Comparison of ENCODE assay signal across 27 cellular contexts in the genomic region with DNA sequence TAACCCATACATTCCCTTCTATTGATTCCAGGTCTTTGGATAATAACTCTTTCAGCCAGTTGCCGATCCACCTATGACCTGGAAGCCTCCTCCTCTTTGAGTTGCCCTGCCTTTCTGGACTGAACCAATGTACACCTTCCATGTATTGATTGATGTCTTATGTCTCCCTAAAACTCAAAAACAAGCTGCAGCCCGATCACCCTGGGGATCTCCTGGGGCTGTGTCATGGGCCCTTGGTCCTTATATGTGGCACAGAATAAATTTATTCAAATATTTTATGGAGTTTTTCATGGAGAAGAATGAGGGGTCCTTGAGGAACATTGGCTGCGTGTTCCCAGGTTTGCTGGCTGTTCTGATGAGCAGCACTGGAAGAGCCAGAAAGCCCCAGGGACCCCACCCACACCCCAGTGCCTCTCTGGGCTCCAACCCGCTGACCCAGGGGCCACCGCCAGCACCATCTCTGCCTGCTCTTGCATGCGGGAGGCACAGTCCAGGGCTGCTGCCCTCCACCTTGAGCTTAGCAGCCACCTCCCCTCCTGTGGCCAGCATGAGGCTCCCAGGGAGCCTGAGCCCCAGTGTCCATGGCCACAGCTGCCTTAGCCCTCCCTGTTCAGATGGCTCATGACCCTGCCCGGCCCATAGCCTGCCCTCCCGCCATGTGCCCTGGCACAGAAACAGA. TPM values are rescaled to one million over a fixed set of nuclear protein-coding genes. Genes with fewer than 3 reads are reported as not detected.
"Had no signal": no experiment of that assay in that cellular context is flagged by ENCODE, and none has a peak within 500 bp of the region (broad histone marks: within the 10 kb centered on the region; RNA-seq: fewer than 3 reads in every experiment).

No MANE protein-coding gene starts in this region.

- H3K9me3 Mint-ChIP-seq: activated CD8-positive, alpha-beta T cell treated with anti-CD3 and anti-CD28 coated beads for 36 hours had no signal

- H3K36me3 Mint-ChIP-seq: IgD-negative memory B cell had no signal

- H3K4me3 ChIP-seq: SJCRH30 had no signal

- H3K9ac ChIP-seq: SK-N-SH had no signal

- H3K4me2 ChIP-seq: SK-N-SH had no signal

- H3K9me3 ChIP-seq: SJCRH30, SK-N-SH had no signal

- H3K27ac ChIP-seq: brain microvascular endothelial cell, SJCRH30, VCaP had no signal

- DNase-seq: activated CD4-positive, CD25-positive, alpha-beta regulatory T cell; activated CD8-positive, alpha-beta T cell treated with anti-CD3 and anti-CD28 coated beads for 36 hours; activated gamma-delta T cell; activated naive CD4-positive, alpha-beta T cell treated with anti-CD3 and anti-CD28 coated beads for 36 hours; activated T-cell treated with anti-CD3 and anti-CD28 coated beads for 4 hours; activated T-cell treated with anti-CD3 and anti-CD28 coated beads, Interleukin-2, amount 50 U/mL, for 48 hours; brain microvascular endothelial cell; KG1; NCI-H1092; NCI-H1417; NCI-H2029 treated with DMSO at 0.1 percent for 48 hours; NCI-H345; NCI-H510A; NCI-H526 treated with DMSO at 0.1 percent for 48 hours; NCI-H82; NK-92 treated with Interleukin-12 subunit alpha and Interleukin-12 subunit beta, amount 100 ng/mL, for 24 hours; OCI-M1; Right ventricle myocardium superior; RPMI8226; SJCRH30; SK-N-SH; T-helper 1 cell had no signal

- H3K4me1 ChIP-seq: SJCRH30 had no signal

- H3K27ac Mint-ChIP-seq: activated CD8-positive, alpha-beta T cell treated with anti-CD3 and anti-CD28 coated beads for 36 hours; activated naive CD4-positive, alpha-beta T cell treated with anti-CD3 and anti-CD28 coated beads for 36 hours; activated naive CD8-positive, alpha-beta T cell; activated T-helper 17 cell treated with anti-CD3 and anti-CD28 coated beads, Interleukin-2, amount 50 U/mL, for 72 hours had no signal

- H3K9me2 ChIP-seq: SK-N-SH had no signal

- H3K36me3 ChIP-seq: brain microvascular endothelial cell, SJCRH30 had no signal

- H3K4me1 Mint-ChIP-seq: activated T-helper 17 cell treated with anti-CD3 and anti-CD28 coated beads, Interleukin-2, amount 50 U/mL, for 72 hours; IgD-negative memory B cell had no signal

- H3K27me3 Mint-ChIP-seq: activated CD8-positive, alpha-beta T cell treated with anti-CD3 and anti-CD28 coated beads for 36 hours; activated naive CD8-positive, alpha-beta T cell; activated T-helper 17 cell treated with anti-CD3 and anti-CD28 coated beads, Interleukin-2, amount 50 U/mL, for 72 hours had no signal

- H3K27me3 ChIP-seq: brain microvascular endothelial cell had no signal

- H3K4me3 Mint-ChIP-seq: activated CD8-positive, alpha-beta T cell treated with anti-CD3 and anti-CD28 coated beads for 36 hours; activated naive CD4-positive, alpha-beta T cell treated with anti-CD3 and anti-CD28 coated beads for 36 hours; activated naive CD8-positive, alpha-beta T cell; activated T-helper 17 cell treated with anti-CD3 and anti-CD28 coated beads, Interleukin-2, amount 50 U/mL, for 72 hours; IgD-negative memory B cell had no signal

RNA-seq across cellular contexts. Expression of a gene that starts 36.5 kb away (rescaled TPM):
- total RNA-seq: LHCN-M2, SJCRH30 had no signal
